19 cellular contexts compared by ENCODE assay signal in genomic region chr6:24600903-24601302, GRCh38. TPM values are rescaled to one million over a fixed set of nuclear protein-coding genes. Genes with fewer than 3 reads are reported as not detected.
A peak's percentile ranks its signal among the peaks of the same experiment; 100 is the strongest.
DNase-seq lines count a peak whose midpoint lies in the region; ATAC-seq and TF ChIP-seq lines count a peak whose summit lies in the region.
"Had no signal": no experiment of that assay in that cellular context is flagged by ENCODE, and none has a peak within 500 bp of the region (broad histone marks: within the 10 kb centered on the region; RNA-seq: fewer than 3 reads in every experiment).

No MANE protein-coding gene starts in this region.

- H3K27ac Mint-ChIP-seq in activated CD4-positive, alpha-beta memory T cell treated with anti-CD3 and anti-CD28 coated beads for 36 hours, result no peak overlapping the region
- H3K27ac Mint-ChIP-seq in activated CD4-positive, alpha-beta memory T cell treated with anti-CD3 and anti-CD28 coated beads, Interleukin-2, amount 10 ng/mL, durations not matched to agents 7 days and 5 days, result no peak overlapping the region
- H3K27ac Mint-ChIP-seq in osteocyte (ENCODE audit: unreplicated experiment), result no peak overlapping the region
- H3K27ac Mint-ChIP-seq: T-helper 17 cell had no signal

- H2AFZ ChIP-seq in HCT116 (ENCODE audit: low read depth, low read length, poor library complexity, severe bottlenecking) (no peak overlapping the region), SU-DHL-6 (ENCODE audit: low read depth, low read length, severe bottlenecking) (no peak overlapping the region)

- no peak overlapping the region for H3K4me3 Mint-ChIP-seq in activated CD4-positive, alpha-beta memory T cell treated with anti-CD3 and anti-CD28 coated beads for 36 hours
- H3K4me3 Mint-ChIP-seq in activated CD4-positive, alpha-beta memory T cell treated with anti-CD3 and anti-CD28 coated beads, Interleukin-2, amount 10 ng/mL, durations not matched to agents 7 days and 5 days, result no peak overlapping the region
- no peak overlapping the region for H3K4me3 Mint-ChIP-seq in osteocyte (ENCODE audit: unreplicated experiment)
- H3K4me3 Mint-ChIP-seq: T-helper 17 cell had no signal

- in situ Hi-C loops in transverse colon (cut with MboI; ENCODE audit: low pct_ligation_motif_present in 1 of 4, low pct_unique_long_range_greater_than_20kb in 1 of 4, low sequenced_read_pairs in 3 of 4), result no loop called here

- TF ChIP-seq RAD21 in HCT116 (IDR thresholded peaks at IDR 0.05; ENCODE audit: low read depth), result peak; percentile 11; the same call in 1 of the 2 replicates

- no peak for TF ChIP-seq POLR2A in HCT116 (IDR thresholded peaks at IDR 0.05; ENCODE audit: borderline replicate concordance, extremely low read depth, insufficient read depth, insufficient read length)
- no peak for TF ChIP-seq POLR2A in transverse colon (IDR thresholded peaks at IDR 0.05)

- H3K27ac ChIP-seq in HCT116 (ENCODE audit: low read depth, low read length), result no peak overlapping the region
- H3K27ac ChIP-seq in SU-DHL-6 (ENCODE audit: low read depth, low read length), result no peak overlapping the region
- H3K27ac ChIP-seq in transverse colon, result no peak overlapping the region
- H3K27ac ChIP-seq: gastrocnemius medialis, prostate gland, tibial artery had no signal

- H3F3A ChIP-seq in SU-DHL-6 (ENCODE audit: insufficient read depth), result no peaks in the 10 kb centered on the region

- CTCF ChIA-PET in activated CD4-positive, alpha-beta memory T cell treated with anti-CD3 and anti-CD28 coated beads for 36 hours (lab: Charles Lee), result interaction anchor here (0.9 kb wide), 1 partner anchor 29 kb away, joined by 4 read pairs; no protein-coding TSS in a partner anchor
- CTCF ChIA-PET in activated CD4-positive, alpha-beta memory T cell treated with anti-CD3 and anti-CD28 coated beads, Interleukin-2, amount 10 ng/mL, durations not matched to agents 7 days and 5 days (lab: Charles Lee), result no interaction called here
- CTCF ChIA-PET in HCT116 (lab: Charles Lee), result no interaction called here

- H3K79me2 ChIP-seq in HCT116 (ENCODE audit: insufficient read depth, low read length) (no peaks in the 10 kb centered on the region), SU-DHL-6 (ENCODE audit: insufficient read depth, low read length) (no peaks in the 10 kb centered on the region)

- H3K4me3 ChIP-seq in HCT116 (replicated peaks in 1 of 2; ENCODE audit: low read depth in 1 of 2, low read length in 2 of 2) (no peak overlapping the region), SU-DHL-6 (ENCODE audit: insufficient read depth, low read length, poor library complexity, severe bottlenecking) (no peak overlapping the region), transverse colon (no peak overlapping the region)
- H3K4me3 ChIP-seq: gastrocnemius medialis, mucosa of descending colon, prostate gland, tibial artery had no signal

- H3K4me1 Mint-ChIP-seq in activated CD4-positive, alpha-beta memory T cell treated with anti-CD3 and anti-CD28 coated beads for 36 hours (ENCODE audit: low read depth), result no peaks in the 10 kb centered on the region
- no peaks in the 10 kb centered on the region for H3K4me1 Mint-ChIP-seq in activated CD4-positive, alpha-beta memory T cell treated with anti-CD3 and anti-CD28 coated beads, Interleukin-2, amount 10 ng/mL, durations not matched to agents 7 days and 5 days
- no peaks in the 10 kb centered on the region for H3K4me1 Mint-ChIP-seq in osteocyte (ENCODE audit: unreplicated experiment)
- H3K4me1 Mint-ChIP-seq: T-helper 17 cell had no signal

- H3K36me3 Mint-ChIP-seq in activated CD4-positive, alpha-beta memory T cell treated with anti-CD3 and anti-CD28 coated beads for 36 hours, result no peaks in the 10 kb centered on the region
- no peaks in the 10 kb centered on the region for H3K36me3 Mint-ChIP-seq in activated CD4-positive, alpha-beta memory T cell treated with anti-CD3 and anti-CD28 coated beads, Interleukin-2, amount 10 ng/mL, durations not matched to agents 7 days and 5 days (ENCODE audit: low read depth)
- H3K36me3 Mint-ChIP-seq in osteocyte (ENCODE audit: unreplicated experiment), result no peaks in the 10 kb centered on the region

- no peak for TF ChIP-seq EP300 in transverse colon (IDR thresholded peaks at IDR 0.05; ENCODE audit: low read depth)

- H3K9me3 ChIP-seq in HCT116 (ENCODE audit: control insufficient read depth in 1 of 2, insufficient read depth in 1 of 2, low read depth in 1 of 2, low read length in 2 of 2), result no peaks in the 10 kb centered on the region
- no peaks in the 10 kb centered on the region for H3K9me3 ChIP-seq in SU-DHL-6 (ENCODE audit: insufficient read depth, low read length)
- H3K9me3 ChIP-seq in transverse colon, result no peaks in the 10 kb centered on the region
- H3K9me3 ChIP-seq: gastrocnemius medialis, mucosa of descending colon, prostate gland, tibial artery had no signal

- H3K27me3 Mint-ChIP-seq in activated CD4-positive, alpha-beta memory T cell treated with anti-CD3 and anti-CD28 coated beads for 36 hours, result peaks cover 2% of the 10 kb centered on the region
- no peaks in the 10 kb centered on the region for H3K27me3 Mint-ChIP-seq in activated CD4-positive, alpha-beta memory T cell treated with anti-CD3 and anti-CD28 coated beads, Interleukin-2, amount 10 ng/mL, durations not matched to agents 7 days and 5 days
- peaks cover 14% of the 10 kb centered on the region for H3K27me3 Mint-ChIP-seq in osteocyte (ENCODE audit: unreplicated experiment)

- TF ChIP-seq CTCF in HCT116 (IDR thresholded peaks at IDR 0.05 in 2 of 3, conservative IDR thresholded peaks at IDR 0.05 in 1 of 3; ENCODE audit: borderline replicate concordance in 1 of 3, insufficient read depth in 1 of 3, low read depth in 2 of 3, low read length in 2 of 3) (peak in 2 of 3 experiments; percentile 37 to 63; a peak in 3 of 6 replicates), SU-DHL-6 (IDR thresholded peaks at IDR 0.05; ENCODE audit: insufficient read depth, low read length, poor library complexity, severe bottlenecking) (peak; percentile 66), osteocyte (IDR thresholded peaks at IDR 0.05) (no peak), transverse colon (IDR thresholded peaks at IDR 0.05) (no peak)

- no peak overlapping the region for H3K9ac ChIP-seq in HCT116 (ENCODE audit: low read length)
- no peak overlapping the region for H3K9ac ChIP-seq in SU-DHL-6 (ENCODE audit: low read length)

- RAD21 ChIA-PET in HCT116 (lab: Charles Lee; ENCODE audit: low non-redundant PET in 1 of 2, low total read pairs in 2 of 2, uncharacterized antibody in 2 of 2, unreplicated experiment in 2 of 2), result no interaction called here

- 60 to 66% methylated on average over 1 to 4 of the region's 4 CpGs for WGBS in transverse colon (ENCODE audit: low coverage in 1 of 2), 2 donors

- no TSS peak for BruUV-seq in HCT116 (replicated peaks; lab: Mats Ljungman, UMichigan)

- intact Hi-C loops in activated CD4-positive, alpha-beta memory T cell treated with anti-CD3 and anti-CD28 coated beads for 36 hours (cut with micrococcal nuclease), result no loop called here
- intact Hi-C loops in HCT116 (cut with micrococcal nuclease), result no loop called here
- intact Hi-C loops in transverse colon (cut with DNase I; ENCODE audit: low total_unique reads), result no loop called here

- POLR2A ChIA-PET in activated CD4-positive, alpha-beta memory T cell treated with anti-CD3 and anti-CD28 coated beads for 36 hours (lab: Charles Lee), result no interaction called here
- POLR2A ChIA-PET in activated CD4-positive, alpha-beta memory T cell treated with anti-CD3 and anti-CD28 coated beads, Interleukin-2, amount 10 ng/mL, durations not matched to agents 7 days and 5 days (lab: Charles Lee), result no interaction called here
- POLR2A ChIA-PET in HCT116 (lab: Charles Lee), result no interaction called here

- H3K4me2 ChIP-seq in HCT116 (ENCODE audit: low read length), result no peak overlapping the region
- H3K4me2 ChIP-seq in SU-DHL-6 (ENCODE audit: low read depth, low read length, poor library complexity, severe bottlenecking), result no peak overlapping the region

- no peak for ATAC-seq in HCT116
- ATAC-seq in GM21447 (IDR thresholded peaks at IDR 0.05; ENCODE audit: unreplicated experiment), result no peak
- ATAC-seq: gastrocnemius medialis, mucosa of descending colon, T-helper 17 cell had no signal

- H3K27me3 ChIP-seq in HCT116 (ENCODE audit: insufficient read depth, low read length) (no peaks in the 10 kb centered on the region), SU-DHL-6 (ENCODE audit: low read length) (no peaks in the 10 kb centered on the region), transverse colon (no peaks in the 10 kb centered on the region)
- H3K27me3 ChIP-seq: gastrocnemius medialis, tibial artery had no signal

- H3K36me3 ChIP-seq in HCT116 (ENCODE audit: control insufficient read depth in 1 of 2, insufficient read depth in 2 of 2, low read length in 2 of 2), result no peaks in the 10 kb centered on the region
- no peaks in the 10 kb centered on the region for H3K36me3 ChIP-seq in SU-DHL-6 (ENCODE audit: low read length)
- no peaks in the 10 kb centered on the region for H3K36me3 ChIP-seq in transverse colon
- H3K36me3 ChIP-seq: gastrocnemius medialis, prostate gland, tibial artery had no signal

- H4K20me1 ChIP-seq in HCT116 (ENCODE audit: insufficient read depth) (no peaks in the 10 kb centered on the region), SU-DHL-6 (ENCODE audit: low read depth, low read length) (no peaks in the 10 kb centered on the region)

- H3K9me3 Mint-ChIP-seq in activated CD4-positive, alpha-beta memory T cell treated with anti-CD3 and anti-CD28 coated beads for 36 hours, result no peaks in the 10 kb centered on the region
- no peaks in the 10 kb centered on the region for H3K9me3 Mint-ChIP-seq in activated CD4-positive, alpha-beta memory T cell treated with anti-CD3 and anti-CD28 coated beads, Interleukin-2, amount 10 ng/mL, durations not matched to agents 7 days and 5 days
- no peaks in the 10 kb centered on the region for H3K9me3 Mint-ChIP-seq in osteocyte (ENCODE audit: unreplicated experiment)

- H3K9me2 ChIP-seq in HCT116 (ENCODE audit: insufficient read depth) (no peaks in the 10 kb centered on the region), SU-DHL-6 (replicated peaks; ENCODE audit: insufficient read depth, low read length) (no peaks in the 10 kb centered on the region)

- H3K4me1 ChIP-seq in HCT116 (ENCODE audit: control insufficient read depth in 1 of 2, insufficient read depth in 2 of 2, low read length in 2 of 2), result no peaks in the 10 kb centered on the region
- H3K4me1 ChIP-seq in transverse colon, result no peaks in the 10 kb centered on the region
- H3K4me1 ChIP-seq: gastrocnemius medialis, prostate gland, tibial artery had no signal

- DNase-seq in activated CD4-positive, alpha-beta memory T cell treated with anti-CD3 and anti-CD28 coated beads for 36 hours, result peak; percentile 28
- DNase-seq in activated CD4-positive, alpha-beta memory T cell treated with anti-CD3 and anti-CD28 coated beads, Interleukin-2, amount 10 ng/mL, durations not matched to agents 7 days and 5 days, result no peak
- no peak for DNase-seq in HCT116 (ENCODE audit: low read depth, low spot score)
- peak; percentile 51 for DNase-seq in osteocyte (ENCODE audit: extremely low spot score, unreplicated experiment)
- no peak for DNase-seq in transverse colon
- no peak for DNase-seq in GDM1 (lab: John Stamatoyannopoulos, UW)
- DNase-seq: activated effector memory CD4-positive, alpha-beta T cell treated with Interleukin-2 at 50 U/mL for 16 hours; effector memory CD4-positive, alpha-beta T cell; EL; gastrocnemius medialis; HCEC 1CT; mucosa of descending colon; stimulated activated CD4-positive, alpha-beta T cell treated with anti-CD3 and anti-CD28 coated beads, Interleukin-15, amount 100 ng/mL, for 24 hours; T-helper 17 cell; tibial artery had no signal

RNA-seq across cellular contexts. Expression of gene KIAA0319, which starts 45.1 kb away (rescaled TPM):
- total RNA-seq in activated CD4-positive, alpha-beta memory T cell treated with anti-CD3 and anti-CD28 coated beads for 36 hours, result under 1 TPM; 0.14 to 0.19 TPM
- total RNA-seq in activated CD4-positive, alpha-beta memory T cell treated with anti-CD3 and anti-CD28 coated beads, Interleukin-2, amount 10 ng/mL, durations not matched to agents 7 days and 5 days, result under 1 TPM in 1 of 2 experiments, not detected in 1; 0.10 TPM
- total RNA-seq in HCT116 (2021; ENCODE audit: unreplicated experiment) (0.49 TPM), osteocyte (not detected in 2 replicates), transverse colon (1 to 10 TPM in 1 of 4 donors, under 1 TPM in 3; 0.37 to 2.6 (median 0.67) TPM)
- polyA plus RNA-seq in HCT116 (2012), result 0.25 and 0.33 TPM in 2 replicates
- total RNA-seq: gastrocnemius medialis, RPMI7951 had no signal

Comparison
In these comparisons a context has a peak if more than half of its experiments do, and no peak if none do; other contexts are left out.
1. DNase-seq: peak in activated CD4-positive, alpha-beta memory T cell treated with anti-CD3 and anti-CD28 coated beads for 36 hours (single experiment) and osteocyte (single experiment); none in activated CD4-positive, alpha-beta memory T cell treated with anti-CD3 and anti-CD28 coated beads, Interleukin-2, amount 10 ng/mL, durations not matched to agents 7 days and 5 days (single experiment), HCT116 (single experiment), transverse colon (single experiment) and GDM1 (single experiment).
2. CTCF ChIP-seq: peak in HCT116 (2 of 3) and SU-DHL-6 (single experiment); none in osteocyte (single experiment) and transverse colon (0 of 5).